Comparison of ENCODE assay signal across 24 cellular contexts in genomic region chr3:175392653-175393052, GRCh38.
DNase-seq lines count a peak whose midpoint lies in the region; ATAC-seq and TF ChIP-seq lines count a peak whose summit lies in the region.
"Had no signal": no experiment of that assay in that cellular context is flagged by ENCODE, and none has a peak within 500 bp of the region (broad histone marks: within the 10 kb centered on the region; RNA-seq: fewer than 3 reads in every experiment).

No MANE protein-coding gene starts in this region.

- TF ChIP-seq CTCF in AG10803 (conservative IDR thresholded peaks at IDR 0.05; ENCODE audit: low read length), result no peak

- no peak overlapping the region for H3K27ac Mint-ChIP-seq in T-helper 17 cell
- H3K27ac Mint-ChIP-seq: activated naive CD8-positive, alpha-beta T cell treated with anti-CD3 and anti-CD28 coated beads, Interleukin-2, amount 10 ng/mL, durations not matched to agents 7 days and 5 days; activated T-helper 2 cell treated with anti-CD3 and anti-CD28 coated beads, Interferon-gamma antibody, Interleukin-2, Interleukin-4, amounts not matched to agents 10 μg/mL and 5 μg/mL and 100 μg/mL, durations not matched to agents 14 hours and 24 hours and 36 hours; CD4-positive, CD25-positive, alpha-beta regulatory T cell; H9; naive B cell had no signal

- H3K36me3 Mint-ChIP-seq in T-helper 17 cell (ENCODE audit: low read depth), result no peaks in the 10 kb centered on the region
- H3K36me3 Mint-ChIP-seq: activated naive CD8-positive, alpha-beta T cell treated with anti-CD3 and anti-CD28 coated beads, Interleukin-2, amount 10 ng/mL, durations not matched to agents 7 days and 5 days; CD4-positive, CD25-positive, alpha-beta regulatory T cell; naive B cell had no signal

- H3K4me1 Mint-ChIP-seq in T-helper 17 cell, result no peaks in the 10 kb centered on the region
- H3K4me1 Mint-ChIP-seq: activated naive CD8-positive, alpha-beta T cell treated with anti-CD3 and anti-CD28 coated beads, Interleukin-2, amount 10 ng/mL, durations not matched to agents 7 days and 5 days; CD4-positive, CD25-positive, alpha-beta regulatory T cell; naive B cell had no signal

- H3K4me3 Mint-ChIP-seq in T-helper 17 cell, result no peak overlapping the region
- H3K4me3 Mint-ChIP-seq: activated naive CD8-positive, alpha-beta T cell treated with anti-CD3 and anti-CD28 coated beads, Interleukin-2, amount 10 ng/mL, durations not matched to agents 7 days and 5 days; CD4-positive, CD25-positive, alpha-beta regulatory T cell; H9; naive B cell had no signal

- H3K4me3 ChIP-seq in AG10803 (ENCODE audit: low read length), result no peak overlapping the region
- H3K4me3 ChIP-seq: breast epithelium, PC-9, right atrium auricular region, uterus had no signal

- peak; percentile 62 for DNase-seq in AG10803 (ENCODE audit: low read depth)
- DNase-seq in amniotic epithelial cell (ENCODE audit: low read depth), result peak; percentile 94
- peak; percentile 69 for DNase-seq in islet precursor cell
- no peak for DNase-seq in T-helper 17 cell
- DNase-seq in RPMI8226, result no peak
- no peak for DNase-seq in NCI-H1092 treated with DMSO at 0.1 percent for 48 hours (lab: John Stamatoyannopoulos, UW)
- no peak for DNase-seq in NCI-H1694 treated with DMSO at 0.1 percent for 48 hours (lab: John Stamatoyannopoulos, UW)
- DNase-seq: activated CD8-positive, alpha-beta memory T cell treated with anti-CD3 and anti-CD28 coated beads, Interleukin-2, amount 50 U/mL, for 4 hours; activated naive CD8-positive, alpha-beta T cell treated with anti-CD3 and anti-CD28 coated beads, Interleukin-2, amount 10 ng/mL, durations not matched to agents 7 days and 5 days; CD4-positive, CD25-positive, alpha-beta regulatory T cell; GDM1; H9; hypothalamus; mammary epithelial cell; naive B cell; NCI-H2171; PC-9; substantia nigra; T-helper 2 cell; uterus had no signal

- no peaks in the 10 kb centered on the region for H3K9me3 ChIP-seq in T-helper 17 cell (ENCODE audit: control insufficient read depth, low read length, poor library complexity, severe bottlenecking)
- H3K9me3 ChIP-seq: breast epithelium, right atrium auricular region, uterus had no signal

- no peaks in the 10 kb centered on the region for H3K27me3 Mint-ChIP-seq in T-helper 17 cell
- H3K27me3 Mint-ChIP-seq: activated naive CD8-positive, alpha-beta T cell treated with anti-CD3 and anti-CD28 coated beads, Interleukin-2, amount 10 ng/mL, durations not matched to agents 7 days and 5 days; CD4-positive, CD25-positive, alpha-beta regulatory T cell; naive B cell had no signal

- ATAC-seq in HG03432 (IDR thresholded peaks at IDR 0.05; ENCODE audit: unreplicated experiment) (peak; percentile 43), T-helper 17 cell (no peak)

Comparison
In these comparisons a context has a peak if more than half of its experiments do, and no peak if none do; other contexts are left out.
1. DNase-seq: peak in AG10803 (single experiment), amniotic epithelial cell (single experiment) and islet precursor cell (single experiment); none in T-helper 17 cell (0 of 3), RPMI8226 (single experiment), NCI-H1092 treated with DMSO at 0.1 percent for 48 hours (single experiment) and NCI-H1694 treated with DMSO at 0.1 percent for 48 hours (single experiment).